Comparison of ENCODE assay signal across 1 cellular context in the genomic region with DNA sequence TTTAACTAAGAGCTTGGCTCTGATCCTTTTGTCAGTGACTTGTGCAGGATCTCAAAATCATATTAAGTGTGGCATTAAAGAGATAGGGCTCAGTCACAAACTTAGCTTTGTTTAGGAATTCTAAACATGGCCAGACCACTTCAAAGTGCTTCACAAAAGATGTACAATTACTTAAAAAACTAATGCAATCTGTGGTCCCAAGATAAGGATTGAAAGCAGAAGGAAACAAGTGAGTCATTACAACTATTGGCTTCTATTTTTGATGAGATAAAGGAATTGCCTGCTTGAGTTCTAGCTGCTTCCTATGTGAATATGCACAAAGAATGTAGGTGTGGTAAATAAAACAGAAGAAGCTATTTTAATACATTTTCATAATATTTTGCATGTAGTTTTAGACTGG.
TF ChIP-seq lines count a peak whose summit lies in the region.

No MANE protein-coding gene starts in this region.

TF ChIP-seq in HepG2, 621 proteins besides CTCF, POLR2A, EP300 and RAD21 (continued from another document):
- TF ChIP-seq NFKB2 (CRISPR knock-in tag; IDR thresholded peaks at IDR 0.05; ENCODE audit: borderline replicate concordance) = no peak
